ENCODE assay signal across 1 cellular context in the genomic region with DNA sequence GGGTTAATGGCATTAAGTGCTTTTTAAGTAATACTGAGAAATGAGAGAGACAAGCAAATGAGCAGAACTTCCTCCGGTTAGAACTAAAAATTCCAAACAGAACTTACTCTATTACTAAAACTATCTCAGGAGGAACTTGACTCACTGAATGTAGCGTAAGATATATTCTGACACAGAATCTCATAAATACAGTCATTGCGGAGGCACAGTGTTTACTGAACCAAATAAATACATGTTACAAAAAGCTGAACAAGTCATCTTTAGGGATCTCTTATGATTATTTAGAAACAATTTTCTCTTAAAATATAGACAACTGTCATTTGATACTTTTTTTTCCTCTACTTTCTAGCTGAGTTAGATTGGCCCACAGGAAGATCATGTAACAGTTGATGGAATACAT.
TF ChIP-seq lines count a peak whose summit lies in the region.

No MANE protein-coding gene starts in this region.

TF ChIP-seq in HepG2, 621 proteins besides CTCF, POLR2A, EP300 and RAD21 (continued from another document):
- TF ChIP-seq, protein P1, sequence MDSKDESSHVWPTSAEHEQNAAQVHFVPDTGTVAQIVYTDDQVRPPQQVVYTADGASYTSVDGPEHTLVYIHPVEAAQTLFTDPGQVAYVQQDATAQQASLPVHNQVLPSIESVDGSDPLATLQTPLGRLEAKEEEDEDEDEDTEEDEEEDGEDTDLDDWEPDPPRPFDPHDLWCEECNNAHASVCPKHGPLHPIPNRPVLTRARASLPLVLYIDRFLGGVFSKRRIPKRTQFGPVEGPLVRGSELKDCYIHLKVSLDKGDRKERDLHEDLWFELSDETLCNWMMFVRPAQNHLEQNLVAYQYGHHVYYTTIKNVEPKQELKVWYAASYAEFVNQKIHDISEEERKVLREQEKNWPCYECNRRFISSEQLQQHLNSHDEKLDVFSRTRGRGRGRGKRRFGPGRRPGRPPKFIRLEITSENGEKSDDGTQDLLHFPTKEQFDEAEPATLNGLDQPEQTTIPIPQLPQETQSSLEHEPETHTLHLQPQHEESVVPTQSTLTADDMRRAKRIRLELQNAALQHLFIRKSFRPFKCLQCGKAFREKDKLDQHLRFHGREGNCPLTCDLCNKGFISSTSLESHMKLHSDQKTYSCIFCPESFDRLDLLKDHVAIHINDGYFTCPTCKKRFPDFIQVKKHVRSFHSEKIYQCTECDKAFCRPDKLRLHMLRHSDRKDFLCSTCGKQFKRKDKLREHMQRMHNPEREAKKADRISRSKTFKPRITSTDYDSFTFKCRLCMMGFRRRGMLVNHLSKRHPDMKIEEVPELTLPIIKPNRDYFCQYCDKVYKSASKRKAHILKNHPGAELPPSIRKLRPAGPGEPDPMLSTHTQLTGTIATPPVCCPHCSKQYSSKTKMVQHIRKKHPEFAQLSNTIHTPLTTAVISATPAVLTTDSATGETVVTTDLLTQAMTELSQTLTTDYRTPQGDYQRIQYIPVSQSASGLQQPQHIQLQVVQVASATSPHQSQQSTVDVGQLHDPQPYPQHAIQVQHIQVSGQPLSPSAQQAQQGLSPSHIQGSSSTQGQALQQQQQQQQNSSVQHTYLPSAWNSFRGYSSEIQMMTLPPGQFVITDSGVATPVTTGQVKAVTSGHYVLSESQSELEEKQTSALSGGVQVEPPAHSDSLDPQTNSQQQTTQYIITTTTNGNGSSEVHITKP (CRISPR knock-in tag; IDR thresholded peaks at IDR 0.05; ENCODE audit: low read depth): no peak
- TF ChIP-seq RFX1 (IDR thresholded peaks at IDR 0.05) (no peak), MEIS1 (CRISPR knock-in tag; IDR thresholded peaks at IDR 0.05; ENCODE audit: borderline replicate concordance) (no peak), SMARCC2 (IDR thresholded peaks at IDR 0.05) (no peak), AKAP8 (CRISPR knock-in tag; IDR thresholded peaks at IDR 0.05) (no peak), ZNF326 (CRISPR knock-in tag; IDR thresholded peaks at IDR 0.05; ENCODE audit: borderline replicate concordance) (no peak), AGO1 (IDR thresholded peaks at IDR 0.05; ENCODE audit: low read depth, low read length, poor library complexity, severe bottlenecking) (no peak), MTF1 (CRISPR knock-in tag; IDR thresholded peaks at IDR 0.05) (no peak), ZBTB42 (CRISPR knock-in tag; IDR thresholded peaks at IDR 0.05) (no peak), RXRA (CRISPR knock-in tag; IDR thresholded peaks at IDR 0.05) (no peak), EEA1 (CRISPR knock-in tag; IDR thresholded peaks at IDR 0.05; ENCODE audit: borderline replicate concordance) (no peak), ZNF256 (CRISPR knock-in tag; conservative IDR thresholded peaks at IDR 0.05) (no peak), PITX1 (CRISPR knock-in tag; IDR thresholded peaks at IDR 0.05) (no peak), PCBP1 (IDR thresholded peaks at IDR 0.05; ENCODE audit: borderline replicate concordance, low read depth, low read length) (no peak), MAFG (CRISPR knock-in tag; IDR thresholded peaks at IDR 0.05) (no peak), SMC3 (IDR thresholded peaks at IDR 0.05; ENCODE audit: low read length) (no peak)
- TF ChIP-seq, protein P2, sequence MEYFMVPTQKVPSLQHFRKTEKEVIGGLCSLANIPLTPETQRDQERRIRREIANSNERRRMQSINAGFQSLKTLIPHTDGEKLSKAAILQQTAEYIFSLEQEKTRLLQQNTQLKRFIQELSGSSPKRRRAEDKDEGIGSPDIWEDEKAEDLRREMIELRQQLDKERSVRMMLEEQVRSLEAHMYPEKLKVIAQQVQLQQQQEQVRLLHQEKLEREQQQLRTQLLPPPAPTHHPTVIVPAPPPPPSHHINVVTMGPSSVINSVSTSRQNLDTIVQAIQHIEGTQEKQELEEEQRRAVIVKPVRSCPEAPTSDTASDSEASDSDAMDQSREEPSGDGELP (IDR thresholded peaks at IDR 0.05; ENCODE audit: borderline replicate concordance, low read depth): no peak
- TF ChIP-seq, protein P3, sequence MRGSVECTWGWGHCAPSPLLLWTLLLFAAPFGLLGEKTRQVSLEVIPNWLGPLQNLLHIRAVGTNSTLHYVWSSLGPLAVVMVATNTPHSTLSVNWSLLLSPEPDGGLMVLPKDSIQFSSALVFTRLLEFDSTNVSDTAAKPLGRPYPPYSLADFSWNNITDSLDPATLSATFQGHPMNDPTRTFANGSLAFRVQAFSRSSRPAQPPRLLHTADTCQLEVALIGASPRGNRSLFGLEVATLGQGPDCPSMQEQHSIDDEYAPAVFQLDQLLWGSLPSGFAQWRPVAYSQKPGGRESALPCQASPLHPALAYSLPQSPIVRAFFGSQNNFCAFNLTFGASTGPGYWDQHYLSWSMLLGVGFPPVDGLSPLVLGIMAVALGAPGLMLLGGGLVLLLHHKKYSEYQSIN (CRISPR knock-in tag; IDR thresholded peaks at IDR 0.05; ENCODE audit: borderline replicate concordance): no peak
- TF ChIP-seq, protein P4, sequence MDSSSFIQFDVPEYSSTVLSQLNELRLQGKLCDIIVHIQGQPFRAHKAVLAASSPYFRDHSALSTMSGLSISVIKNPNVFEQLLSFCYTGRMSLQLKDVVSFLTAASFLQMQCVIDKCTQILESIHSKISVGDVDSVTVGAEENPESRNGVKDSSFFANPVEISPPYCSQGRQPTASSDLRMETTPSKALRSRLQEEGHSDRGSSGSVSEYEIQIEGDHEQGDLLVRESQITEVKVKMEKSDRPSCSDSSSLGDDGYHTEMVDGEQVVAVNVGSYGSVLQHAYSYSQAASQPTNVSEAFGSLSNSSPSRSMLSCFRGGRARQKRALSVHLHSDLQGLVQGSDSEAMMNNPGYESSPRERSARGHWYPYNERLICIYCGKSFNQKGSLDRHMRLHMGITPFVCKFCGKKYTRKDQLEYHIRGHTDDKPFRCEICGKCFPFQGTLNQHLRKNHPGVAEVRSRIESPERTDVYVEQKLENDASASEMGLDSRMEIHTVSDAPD (CRISPR knock-in tag; IDR thresholded peaks at IDR 0.05): no peak
